8 cellular contexts compared by ENCODE assay signal in genomic region chr4:35167385-35167784, GRCh38.
"Had no signal": no experiment of that assay in that cellular context is flagged by ENCODE, and none has a peak within 500 bp of the region (broad histone marks: within the 10 kb centered on the region; RNA-seq: fewer than 3 reads in every experiment).

No MANE protein-coding gene starts in this region.

- H3K4me3 ChIP-seq: GM12878 had no signal

- ATAC-seq: GM12878 had no signal

- FAIRE-seq: G401.6, GM12878, GM12891, GM12892, GM18507, GM19239 had no signal

- DNase-seq: GDM1, GF-D8 had no signal
